ENCODE assay signal across 1 cellular context in the genomic region with DNA sequence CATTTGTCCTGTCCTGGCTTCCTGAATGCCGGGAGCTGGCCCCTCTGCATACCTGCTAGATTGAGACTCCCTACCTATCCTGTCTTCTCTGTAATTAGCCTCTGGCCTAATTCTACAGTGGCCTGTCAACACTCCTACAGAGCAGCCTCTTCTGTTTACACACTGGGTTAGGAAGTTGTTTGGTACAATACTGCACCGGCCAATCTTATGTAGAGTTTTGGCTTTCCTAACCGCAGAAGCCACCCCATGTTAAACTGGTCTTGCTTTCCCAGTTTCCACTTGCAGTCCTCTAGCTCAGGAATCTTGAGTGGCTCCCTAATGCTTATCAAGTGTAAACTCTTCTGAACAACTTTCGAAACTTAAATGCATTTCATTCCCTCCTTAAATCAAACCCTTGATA.
TF ChIP-seq lines count a peak whose summit lies in the region.

No MANE protein-coding gene starts in this region.

TF ChIP-seq in GM23338, 12 proteins besides CTCF, POLR2A, EP300 and RAD21 (continued from another document):
- TF ChIP-seq, protein P1, sequence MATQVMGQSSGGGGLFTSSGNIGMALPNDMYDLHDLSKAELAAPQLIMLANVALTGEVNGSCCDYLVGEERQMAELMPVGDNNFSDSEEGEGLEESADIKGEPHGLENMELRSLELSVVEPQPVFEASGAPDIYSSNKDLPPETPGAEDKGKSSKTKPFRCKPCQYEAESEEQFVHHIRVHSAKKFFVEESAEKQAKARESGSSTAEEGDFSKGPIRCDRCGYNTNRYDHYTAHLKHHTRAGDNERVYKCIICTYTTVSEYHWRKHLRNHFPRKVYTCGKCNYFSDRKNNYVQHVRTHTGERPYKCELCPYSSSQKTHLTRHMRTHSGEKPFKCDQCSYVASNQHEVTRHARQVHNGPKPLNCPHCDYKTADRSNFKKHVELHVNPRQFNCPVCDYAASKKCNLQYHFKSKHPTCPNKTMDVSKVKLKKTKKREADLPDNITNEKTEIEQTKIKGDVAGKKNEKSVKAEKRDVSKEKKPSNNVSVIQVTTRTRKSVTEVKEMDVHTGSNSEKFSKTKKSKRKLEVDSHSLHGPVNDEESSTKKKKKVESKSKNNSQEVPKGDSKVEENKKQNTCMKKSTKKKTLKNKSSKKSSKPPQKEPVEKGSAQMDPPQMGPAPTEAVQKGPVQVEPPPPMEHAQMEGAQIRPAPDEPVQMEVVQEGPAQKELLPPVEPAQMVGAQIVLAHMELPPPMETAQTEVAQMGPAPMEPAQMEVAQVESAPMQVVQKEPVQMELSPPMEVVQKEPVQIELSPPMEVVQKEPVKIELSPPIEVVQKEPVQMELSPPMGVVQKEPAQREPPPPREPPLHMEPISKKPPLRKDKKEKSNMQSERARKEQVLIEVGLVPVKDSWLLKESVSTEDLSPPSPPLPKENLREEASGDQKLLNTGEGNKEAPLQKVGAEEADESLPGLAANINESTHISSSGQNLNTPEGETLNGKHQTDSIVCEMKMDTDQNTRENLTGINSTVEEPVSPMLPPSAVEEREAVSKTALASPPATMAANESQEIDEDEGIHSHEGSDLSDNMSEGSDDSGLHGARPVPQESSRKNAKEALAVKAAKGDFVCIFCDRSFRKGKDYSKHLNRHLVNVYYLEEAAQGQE (IDR thresholded peaks at IDR 0.05; ENCODE audit: unreplicated experiment), result no peak
- TF ChIP-seq ETS1 (IDR thresholded peaks at IDR 0.05) (no peak), JUNB (IDR thresholded peaks at IDR 0.05; ENCODE audit: unreplicated experiment) (no peak)
